Comparison of ENCODE assay signal across 16 cellular contexts in genomic region chr10:51129946-51130554, GRCh38. TPM values are rescaled to one million over a fixed set of nuclear protein-coding genes. Genes with fewer than 3 reads are reported as not detected.
DNase-seq lines count a peak whose midpoint lies in the region; ATAC-seq and TF ChIP-seq lines count a peak whose summit lies in the region.
"Had no signal": no experiment of that assay in that cellular context is flagged by ENCODE, and none has a peak within 500 bp of the region (broad histone marks: within the 10 kb centered on the region; RNA-seq: fewer than 3 reads in every experiment).

No MANE protein-coding gene starts in this region.

- no peak overlapping the region for H3K4ac ChIP-seq in IMR-90 (ENCODE audit: low read depth, low read length)

- H3K9me2 ChIP-seq in OCI-LY7 (ENCODE audit: insufficient read depth, low read length) = no peaks in the 10 kb centered on the region

- BruUV-seq in IMR-90 (replicated peaks; lab: Mats Ljungman, UMichigan) (no TSS peak), OCI-LY7 (replicated peaks; lab: Mats Ljungman, UMichigan) (no TSS peak)

- H3K4me2 ChIP-seq in IMR-90 (ENCODE audit: low read depth, low read length) (no peak overlapping the region; the same call in 1 of the 2 replicates), OCI-LY7 (ENCODE audit: low read length) (no peak overlapping the region)
- H3K4me2 ChIP-seq: BLaER1 had no signal

- peak; percentile 81 for DNase-seq in DMS 273 (lab: John Stamatoyannopoulos, UW; ENCODE audit: unreplicated experiment)
- DNase-seq in IMR-90 = peak; percentile 11
- DNase-seq in RWPE1 (ENCODE audit: low spot score) = peak; percentile 20
- peak; percentile 52 for DNase-seq in fibroblast of peridontal ligament (ENCODE audit: extremely low read depth)
- DNase-seq in OCI-LY7 (ENCODE audit: low spot score) = no peak
- no peak for DNase-seq in NCI-H345 (lab: John Stamatoyannopoulos, UW)
- DNase-seq: CD8-positive, alpha-beta T cell; EL; NCI-H1417; NCI-H2029 treated with DMSO at 0.1 percent for 48 hours; NCI-H2171 treated with DMSO at 0.1 percent for 48 hours; NCI-H510A; SIG-M5 had no signal

- no peak overlapping the region for H3K23ac ChIP-seq in IMR-90 (ENCODE audit: low read depth, low read length)

- no peak overlapping the region for H2BK5ac ChIP-seq in IMR-90 (ENCODE audit: low read depth, low read length, poor library complexity, severe bottlenecking)

- no peak for TF ChIP-seq POLR2A in IMR-90 (IDR thresholded peaks at IDR 0.05; ENCODE audit: low read depth, low read length)

- H2AFZ ChIP-seq in IMR-90 (replicated peaks; ENCODE audit: low read length, poor library complexity) (no peak overlapping the region), OCI-LY7 (ENCODE audit: low read length) (no peak overlapping the region)

- no peak overlapping the region for H2BK120ac ChIP-seq in IMR-90 (ENCODE audit: low read depth, low read length)

- no peaks in the 10 kb centered on the region; the same call in 1 of the 2 replicates for H4K20me1 ChIP-seq in IMR-90 (ENCODE audit: insufficient read depth, low read length)
- H4K20me1 ChIP-seq in OCI-LY7 (ENCODE audit: insufficient read depth, low read length) = no peaks in the 10 kb centered on the region
- H4K20me1 ChIP-seq: BLaER1 had no signal

- H4K8ac ChIP-seq in IMR-90 (ENCODE audit: low read depth in 2 of 2, low read length in 2 of 2) = no peak overlapping the region

- CTCF ChIA-PET in IMR-90 (lab: Yijun Ruan, JAX) (no interaction called here), RWPE1 (lab: Yijun Ruan, JAX) (interaction anchor here (0.5 to 0.6 kb wide), 3 partner anchors 260 to 831 kb away, joined by 3 to 6 read pairs (median 3); no protein-coding TSS in a partner anchor), OCI-LY7 (lab: Charles Lee; ENCODE audit: unreplicated experiment) (no interaction called here)

- no peak overlapping the region for H2AK9ac ChIP-seq in IMR-90 (replicated peaks; ENCODE audit: low read depth, low read length, poor library complexity)

- no peak overlapping the region for H3K27ac ChIP-seq in IMR-90 (ENCODE audit: insufficient read depth, low read length)
- H3K27ac ChIP-seq in RWPE1 = no peak overlapping the region
- H3K27ac ChIP-seq in OCI-LY7 (ENCODE audit: low read depth, low read length, poor library complexity, severe bottlenecking) = no peak overlapping the region
- H3K27ac ChIP-seq: BLaER1 had no signal

- no peak overlapping the region for H3K14ac ChIP-seq in IMR-90 (replicated peaks; ENCODE audit: low read depth, low read length)

- no peak overlapping the region for H4K5ac ChIP-seq in IMR-90 (ENCODE audit: low read depth, low read length)

- TF ChIP-seq RAD21 in IMR-90 (IDR thresholded peaks at IDR 0.05; ENCODE audit: low read length) = no peak

- intact Hi-C loops in IMR-90 (cut with micrococcal nuclease) = no loop called here
- intact Hi-C loops in OCI-LY7 (cut with micrococcal nuclease; ENCODE audit: unreplicated experiment) = loop anchor here (10.0 kb wide), 1 partner anchor 525 kb away; no protein-coding TSS in a partner anchor

- no peak overlapping the region for H2BK20ac ChIP-seq in IMR-90 (ENCODE audit: low read depth, low read length)

- H3K36me3 ChIP-seq in IMR-90 (ENCODE audit: control insufficient read depth, insufficient read depth, low read length) (no peaks in the 10 kb centered on the region), OCI-LY7 (ENCODE audit: insufficient read depth, low read length) (no peaks in the 10 kb centered on the region)
- H3K36me3 ChIP-seq: BLaER1 had no signal

- in situ Hi-C loops in IMR-90 (cut with MboI; ENCODE audit: low sequenced_read_pairs) = no loop called here

- no peak overlapping the region for H3K9ac ChIP-seq in IMR-90 (ENCODE audit: low read depth, low read length)
- H3K9ac ChIP-seq: BLaER1 had no signal

- peaks cover 3 to 15% of the 10 kb centered on the region in 2 experiments; a peak in 3 of 4 replicates for H3K79me1 ChIP-seq in IMR-90 (ENCODE audit: low read depth in 1 of 2, low read length in 2 of 2)

- H3K4me3 ChIP-seq in IMR-90 (ENCODE audit: insufficient read depth, low read depth, low read length) (no peak overlapping the region), OCI-LY7 (ENCODE audit: low read depth, low read length, poor library complexity, severe bottlenecking) (no peak overlapping the region)
- H3K4me3 ChIP-seq: BLaER1 had no signal

- H2AK5ac ChIP-seq in IMR-90 (ENCODE audit: low read depth, low read length) = no peak overlapping the region

- ATAC-seq in IMR-90 (ENCODE audit: low read depth) (no peak; the same call in 1 of the 2 replicates), HG02571 (IDR thresholded peaks at IDR 0.05; ENCODE audit: unreplicated experiment) (no peak), HG03139 (IDR thresholded peaks at IDR 0.05; ENCODE audit: unreplicated experiment) (no peak)
- ATAC-seq: CD8-positive, alpha-beta T cell had no signal

- no peaks in the 10 kb centered on the region for H3K79me2 ChIP-seq in OCI-LY7 (ENCODE audit: insufficient read depth, low read depth, low read length)

- no peak overlapping the region for H4K91ac ChIP-seq in IMR-90 (ENCODE audit: insufficient read depth, low read depth, low read length)

- H2BK15ac ChIP-seq in IMR-90 (ENCODE audit: low read depth, low read length) = no peak overlapping the region

- H3K4me1 ChIP-seq in IMR-90 (ENCODE audit: control insufficient read depth, insufficient read depth, low read length) (no peaks in the 10 kb centered on the region), OCI-LY7 (ENCODE audit: insufficient read depth, low read length, poor library complexity, severe bottlenecking) (no peaks in the 10 kb centered on the region)
- H3K4me1 ChIP-seq: BLaER1 had no signal

- dilution Hi-C loops in IMR-90 (cut with HindIII; ENCODE audit: low sequenced_read_pairs, unreplicated experiment) = no loop called here

- H3K9me3 ChIP-seq in IMR-90 (ENCODE audit: control insufficient read depth, insufficient read depth, low read length) (no peaks in the 10 kb centered on the region), OCI-LY7 (ENCODE audit: low read length) (no peaks in the 10 kb centered on the region)
- H3K9me3 ChIP-seq: BLaER1 had no signal

- no peak overlapping the region for H3K18ac ChIP-seq in IMR-90 (ENCODE audit: low read depth, low read length)

- H3K27me3 ChIP-seq in IMR-90 (ENCODE audit: control insufficient read depth, insufficient read depth, low read length) = no peaks in the 10 kb centered on the region
- H3K27me3 ChIP-seq: BLaER1 had no signal

- WGBS in IMR-90 (ENCODE audit: extremely low coverage in 2 of 2, insufficient read length in 1 of 2), 2 experiments = no CpG with 5 or more reads among the region's 2 CpGs

- TF ChIP-seq CTCF in IMR-90 (conservative IDR thresholded peaks at IDR 0.05; ENCODE audit: low read depth, low read length) (no peak), RWPE1 (conservative IDR thresholded peaks at IDR 0.05; ENCODE audit: low read depth) (no peak), OCI-LY7 (conservative IDR thresholded peaks at IDR 0.05; ENCODE audit: low read length) (no peak)

- H3K9me1 ChIP-seq in IMR-90 (ENCODE audit: insufficient read depth, low read length) = 0 out of 2 replicates have a peak, but pooled peaks cover 4% of the 10 kb centered on the region

- POLR2A ChIA-PET in IMR-90 (lab: Charles Lee; ENCODE audit: unreplicated experiment) = interaction anchor here (0.7 kb wide), 1 partner anchor 915 kb away, joined by 7 read pairs; no protein-coding TSS in a partner anchor
- POLR2A ChIA-PET in RWPE1 (lab: Yijun Ruan, JAX; ENCODE audit: low non-redundant PET) = no interaction called here
- POLR2A ChIA-PET in OCI-LY7 (lab: Charles Lee) = no interaction called here

- no peak overlapping the region for H3K56ac ChIP-seq in IMR-90 (ENCODE audit: extremely low read depth, insufficient read depth, low read length)

TF ChIP-seq in IMR-90, 13 proteins besides CTCF, POLR2A, EP300 and RAD21:
- TF ChIP-seq MAFK (IDR thresholded peaks at IDR 0.05; ENCODE audit: low read depth, low read length) (no peak), SMC3 (IDR thresholded peaks at IDR 0.05; ENCODE audit: low read depth, low read length) (no peak), NFE2L2 (IDR thresholded peaks at IDR 0.05; ENCODE audit: low read depth, low read length) (no peak), MXI1 (IDR thresholded peaks at IDR 0.05; ENCODE audit: borderline replicate concordance, low read depth, low read length) (no peak), RCOR1 (IDR thresholded peaks at IDR 0.05; ENCODE audit: insufficient replicate concordance, low read length) (no peak), CHD1 (IDR thresholded peaks at IDR 0.05; ENCODE audit: low read depth, low read length) (no peak), CEBPB (IDR thresholded peaks at IDR 0.05; ENCODE audit: low read depth, low read length) (no peak), ELK1 (IDR thresholded peaks at IDR 0.05; ENCODE audit: borderline replicate concordance, low read depth, low read length) (no peak), BHLHE40 (IDR thresholded peaks at IDR 0.05; ENCODE audit: low read depth, low read length) (no peak), USF2 (IDR thresholded peaks at IDR 0.05; ENCODE audit: low read depth, low read length) (no peak), MAZ (IDR thresholded peaks at IDR 0.05; ENCODE audit: borderline replicate concordance, low read depth, low read length) (no peak), FOS (IDR thresholded peaks at IDR 0.05; ENCODE audit: low read depth, low read length) (no peak), RFX5 (IDR thresholded peaks at IDR 0.05; ENCODE audit: low read depth, low read length) (no peak)

RNA-seq across cellular contexts. Expression of gene PRKG1, which starts 55.8 kb away (rescaled TPM):
- total RNA-seq in IMR-90 (2012; rRNA removed) (18.3 and 22.5 TPM in 2 replicates), OCI-LY7 (2022) (not detected in 2 replicates)
- 3.1 and 3.5 TPM in 2 replicates for polyA plus RNA-seq in IMR-90 (2012; rRNA removed)
- 2.4 and 3.2 TPM in 2 replicates for polyA plus RNA-seq in IMR-90 (2012; cell fraction: cytosol; rRNA removed)
- polyA plus RNA-seq in IMR-90 (2012; cell fraction: nucleus; rRNA removed; ENCODE audit: low replicate concordance) = 4.1 and 6.9 TPM in 2 replicates
- total RNA-seq in OCI-LY7 (2014; rRNA removed; shearing (Covaris generic)) = not detected in 2 replicates
- total RNA-seq: CD8-positive, alpha-beta T cell had no signal

Comparison
In these comparisons a context has a peak if more than half of its experiments do, and no peak if none do; other contexts are left out.
1. DNase-seq: peak in DMS 273 (single experiment), IMR-90 (single experiment), RWPE1 (single experiment) and fibroblast of peridontal ligament (single experiment); none in OCI-LY7 (single experiment) and NCI-H345 (single experiment).
2. RNA of gene PRKG1, which starts 55.8 kb away (total RNA-seq): 18.3 to 22.5 TPM in IMR-90; not detected in OCI-LY7; every median in the first group is over 10 times any median in the second.